ENCODE assay signal across 8 cellular contexts in the genomic region with DNA sequence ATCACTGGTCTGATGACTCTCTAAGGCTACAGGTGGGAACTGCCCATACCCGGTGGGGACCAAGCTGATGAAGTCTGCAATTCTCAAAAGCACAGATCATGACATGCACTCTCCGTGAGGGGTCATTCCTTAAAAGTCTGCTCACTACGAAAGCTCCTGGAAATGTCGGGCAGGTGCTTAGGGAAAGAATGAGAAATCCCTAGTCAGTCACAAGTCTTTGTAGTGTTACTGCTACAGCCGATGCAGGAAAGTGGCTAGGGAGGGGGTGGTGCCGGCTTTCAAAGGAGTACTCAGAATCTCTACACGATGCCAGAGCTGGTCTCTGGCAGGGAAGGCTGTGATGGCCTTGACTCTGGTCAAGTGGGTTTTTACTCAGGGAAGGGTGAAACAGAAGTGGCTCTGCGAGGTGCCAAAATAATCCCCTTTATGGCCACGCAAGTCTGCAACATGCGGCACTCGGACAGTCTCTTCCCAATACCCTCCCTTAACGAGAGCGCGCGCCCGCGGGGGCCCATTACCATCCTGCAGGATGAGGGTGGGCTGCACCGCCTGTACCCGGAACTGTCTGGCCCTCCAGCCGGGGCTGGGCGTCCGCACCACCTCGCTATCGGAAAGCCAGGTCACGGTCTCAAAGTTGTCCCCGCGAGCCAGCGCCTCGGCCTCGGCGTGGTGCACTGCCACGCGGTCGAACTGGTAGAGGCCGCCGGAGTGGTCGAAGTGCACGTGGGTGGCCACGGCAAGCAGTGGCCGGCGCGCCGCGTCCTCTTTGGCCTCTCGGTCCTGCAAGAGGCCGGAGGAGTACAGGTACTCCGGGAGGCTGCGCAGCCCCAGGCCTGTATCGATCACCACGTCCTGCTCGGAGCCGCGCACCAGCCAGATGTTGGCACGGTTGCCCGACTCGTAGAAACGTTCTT. TPM values are rescaled to one million over a fixed set of nuclear protein-coding genes. Genes with fewer than 3 reads are reported as not detected.
DNase-seq lines count a peak whose midpoint lies in the region; ATAC-seq, FAIRE-seq and TF ChIP-seq lines count a peak whose summit lies in the region.

No MANE protein-coding gene starts in this region.

- CTCF ChIA-PET in A673 (lab: Charles Lee) = interaction anchor here (0.5 kb wide), 1 partner anchor 34 kb away, joined by 11 read pairs; no protein-coding TSS in a partner anchor

- no peak for TF ChIP-seq EP300 in neural cell (conservative IDR thresholded peaks at IDR 0.05; ENCODE audit: poor library complexity, severe bottlenecking)
- TF ChIP-seq EP300 in tibial nerve (IDR thresholded peaks at IDR 0.05) = no peak

- peaks cover 15% of the 10 kb centered on the region for H3K79me2 ChIP-seq in neural cell (replicated peaks; ENCODE audit: insufficient read depth, low read length)

- H3K27ac ChIP-seq in A673 (ENCODE audit: low read depth, low read length, poor library complexity, severe bottlenecking) (peak overlapping the region; percentile 74), neural cell (ENCODE audit: low read length) (peak overlapping the region; percentile 73), tibial nerve (peak overlapping the region; percentile 40 to 83 (median 78))

- peak; percentile 7 for ATAC-seq in HG02981 (IDR thresholded peaks at IDR 0.05; ENCODE audit: unreplicated experiment)

- peaks cover 44% of the 10 kb centered on the region for H3K4me1 Mint-ChIP-seq in activated T-helper 1 cell treated with anti-CD3 and anti-CD28 coated beads, Interleukin-12 subunit alpha, Interleukin-12 subunit beta, Interleukin-2, Interleukin-4 antibody, amounts not matched to agents 30 ng/mL and 10 ng/mL and 1 ng/mL, durations not matched to agents 14 hours and 24 hours and 36 hours (ENCODE audit: low read depth)

- H3K4me3 ChIP-seq in A673 (ENCODE audit: low read depth, low read length, poor library complexity, severe bottlenecking) (peak overlapping the region; percentile 67), fibroblast of villous mesenchyme (ENCODE audit: low read depth, low read length) (peak overlapping the region; percentile 82), neural cell (ENCODE audit: low read length) (peak overlapping the region; percentile 91), tibial nerve (peak overlapping the region; percentile 65 to 94 (median 77))

- peaks cover 16% of the 10 kb centered on the region for H3K36me3 Mint-ChIP-seq in activated T-helper 1 cell treated with anti-CD3 and anti-CD28 coated beads, Interleukin-12 subunit alpha, Interleukin-12 subunit beta, Interleukin-2, Interleukin-4 antibody, amounts not matched to agents 30 ng/mL and 10 ng/mL and 1 ng/mL, durations not matched to agents 14 hours and 24 hours and 36 hours (ENCODE audit: low read depth)

- peak overlapping the region; percentile 97 for H3K27ac Mint-ChIP-seq in activated T-helper 1 cell treated with anti-CD3 and anti-CD28 coated beads, Interleukin-12 subunit alpha, Interleukin-12 subunit beta, Interleukin-2, Interleukin-4 antibody, amounts not matched to agents 30 ng/mL and 10 ng/mL and 1 ng/mL, durations not matched to agents 14 hours and 24 hours and 36 hours

- H3K27me3 Mint-ChIP-seq in activated T-helper 1 cell treated with anti-CD3 and anti-CD28 coated beads, Interleukin-12 subunit alpha, Interleukin-12 subunit beta, Interleukin-2, Interleukin-4 antibody, amounts not matched to agents 30 ng/mL and 10 ng/mL and 1 ng/mL, durations not matched to agents 14 hours and 24 hours and 36 hours (ENCODE audit: insufficient read depth) = no peaks in the 10 kb centered on the region

- TF ChIP-seq RAD21 in neural cell (conservative IDR thresholded peaks at IDR 0.05) = no peak

- BruUV-seq in A673 (replicated peaks; lab: Mats Ljungman, UMichigan) = no TSS peak

- H3K4me3 Mint-ChIP-seq in activated T-helper 1 cell treated with anti-CD3 and anti-CD28 coated beads, Interleukin-12 subunit alpha, Interleukin-12 subunit beta, Interleukin-2, Interleukin-4 antibody, amounts not matched to agents 30 ng/mL and 10 ng/mL and 1 ng/mL, durations not matched to agents 14 hours and 24 hours and 36 hours = peak overlapping the region; percentile 98

- DNase-seq in A673 (ENCODE audit: low spot score) (peak; percentile 21), GM18507 (ENCODE audit: extremely low spot score, insufficient read length, low read depth) (no peak), NCI-H748 treated with DMSO at 0.1 percent for 48 hours (lab: John Stamatoyannopoulos, UW) (peak; percentile 49), fibroblast of villous mesenchyme (ENCODE audit: low read depth) (peak; percentile 19), tibial nerve (ENCODE audit: low spot score in 2 of 2) (peak; percentile 13 to 33)
- DNase-seq in activated T-helper 1 cell treated with anti-CD3 and anti-CD28 coated beads, Interleukin-12 subunit alpha, Interleukin-12 subunit beta, Interleukin-2, Interleukin-4 antibody, amounts not matched to agents 30 ng/mL and 10 ng/mL and 1 ng/mL, durations not matched to agents 14 hours and 24 hours and 36 hours (ENCODE audit: low spot score) = peak; percentile 14

- WGBS in tibial nerve, 2 donors = 1 to 3% methylated on average over 15 to 39 of the region's 57 CpGs

- H3K9ac ChIP-seq in neural cell (ENCODE audit: low read length) = peak overlapping the region; percentile 74

- peak overlapping the region; percentile 87 for H2AFZ ChIP-seq in neural cell (ENCODE audit: low read depth, low read length)

- H3K27me3 ChIP-seq in A673 (replicated peaks; ENCODE audit: insufficient read depth, low read depth, low read length, poor library complexity) (no peaks in the 10 kb centered on the region), neural cell (ENCODE audit: insufficient read depth, low read depth, low read length) (peaks cover 10% of the 10 kb centered on the region), tibial nerve (no peaks in the 10 kb centered on the region)

- H3K36me3 ChIP-seq in A673 (ENCODE audit: insufficient read depth, low read length, poor library complexity, severe bottlenecking) = no peaks in the 10 kb centered on the region
- no peaks in the 10 kb centered on the region for H3K36me3 ChIP-seq in neural cell (ENCODE audit: insufficient read depth, low read length)
- peaks cover 0 to 17% (median 0%) of the 10 kb centered on the region in 3 donors for H3K36me3 ChIP-seq in tibial nerve

- intact Hi-C loops in A673 (cut with micrococcal nuclease; ENCODE audit: unreplicated experiment) = loop anchor here (1.0 kb wide), 1 partner anchor 63 kb away; no protein-coding TSS in a partner anchor
- intact Hi-C loops in activated T-helper 1 cell treated with anti-CD3 and anti-CD28 coated beads, Interleukin-12 subunit alpha, Interleukin-12 subunit beta, Interleukin-2, Interleukin-4 antibody, amounts not matched to agents 30 ng/mL and 10 ng/mL and 1 ng/mL, durations not matched to agents 14 hours and 24 hours and 36 hours (cut with micrococcal nuclease) = loop anchor here (1.0 kb wide), 5 partner anchors 34 to 907 kb away; a partner anchor contains a TSS

- peak overlapping the region; percentile 95 for H3K4me2 ChIP-seq in neural cell (ENCODE audit: low read length)

- H4K20me1 ChIP-seq in neural cell (ENCODE audit: insufficient read depth) = no peaks in the 10 kb centered on the region

- no peaks in the 10 kb centered on the region for H3K9me3 Mint-ChIP-seq in activated T-helper 1 cell treated with anti-CD3 and anti-CD28 coated beads, Interleukin-12 subunit alpha, Interleukin-12 subunit beta, Interleukin-2, Interleukin-4 antibody, amounts not matched to agents 30 ng/mL and 10 ng/mL and 1 ng/mL, durations not matched to agents 14 hours and 24 hours and 36 hours

- POLR2A ChIA-PET in A673 (lab: Charles Lee; ENCODE audit: low non-redundant PET) = interaction anchor here (0.6 kb wide), 1 partner anchor 1006 kb away, joined by 3 read pairs; no protein-coding TSS in a partner anchor

- TF ChIP-seq CTCF in A673 (conservative IDR thresholded peaks at IDR 0.05; ENCODE audit: low read depth, low read length) = no peak
- no peak for TF ChIP-seq CTCF in fibroblast of villous mesenchyme (IDR thresholded peaks at IDR 0.05; ENCODE audit: insufficient read depth, low read depth, low read length)
- TF ChIP-seq CTCF in neural cell (IDR thresholded peaks at IDR 0.05; ENCODE audit: poor library complexity, severe bottlenecking) = no peak
- TF ChIP-seq CTCF in tibial nerve (IDR thresholded peaks at IDR 0.05) = no peak

- H3F3A ChIP-seq in neural cell (ENCODE audit: insufficient read depth, low read length, poor library complexity, severe bottlenecking) = peaks cover 3% of the 10 kb centered on the region

- H3K4me1 ChIP-seq in A673 (ENCODE audit: insufficient read depth, low read length, poor library complexity, severe bottlenecking) = peaks cover 26% of the 10 kb centered on the region
- peaks cover 0 to 40% (median 19%) of the 10 kb centered on the region in 4 donors for H3K4me1 ChIP-seq in tibial nerve

- FAIRE-seq in GM18507 (lab: Jason Lieb, UNC) = peak; percentile 53

- H3K9me3 ChIP-seq in A673 (ENCODE audit: low read depth, low read length, poor library complexity, severe bottlenecking) = no peaks in the 10 kb centered on the region
- H3K9me3 ChIP-seq in neural cell (ENCODE audit: low read length) = no peaks in the 10 kb centered on the region
- H3K9me3 ChIP-seq in tibial nerve = peaks cover 0 to 6% (median 0%) of the 10 kb centered on the region in 4 donors

- no peak for TF ChIP-seq POLR2A in tibial nerve (IDR thresholded peaks at IDR 0.05)

- no peaks in the 10 kb centered on the region for H3K9me2 ChIP-seq in neural cell (ENCODE audit: insufficient read depth, low read length)

RNA-seq across cellular contexts. Expression of a gene that starts 1.0 kb away (rescaled TPM):
- total RNA-seq in A673 (2021) (6.5 and 7.8 TPM in 2 replicates), fibroblast of villous mesenchyme (5.5 and 6.9 TPM in 2 replicates), tibial nerve (10 to 100 TPM in 1 of 4 donors, 1 to 10 TPM in 3; 8.2 to 10.5 (median 8.8) TPM)
- 5.0 and 5.7 TPM in 2 replicates for total RNA-seq in activated T-helper 1 cell treated with anti-CD3 and anti-CD28 coated beads, Interleukin-12 subunit alpha, Interleukin-12 subunit beta, Interleukin-2, Interleukin-4 antibody, amounts not matched to agents 30 ng/mL and 10 ng/mL and 1 ng/mL, durations not matched to agents 14 hours and 24 hours and 36 hours
- polyA plus RNA-seq in neural cell = 13.8 and 15.0 TPM in 2 replicates
- 27.9 and 28.7 TPM in 2 replicates for polyA minus RNA-seq in neural cell

RNA-seq across cellular contexts. Expression of a gene that starts 1.1 kb away (rescaled TPM):
- total RNA-seq in A673 (2021) (10.6 and 11.8 TPM in 2 replicates), fibroblast of villous mesenchyme (4.5 and 5.2 TPM in 2 replicates), tibial nerve (1 to 10 TPM; 2.7 to 7.2 (median 4.9) TPM)
- 18.4 and 22.1 TPM in 2 replicates for total RNA-seq in activated T-helper 1 cell treated with anti-CD3 and anti-CD28 coated beads, Interleukin-12 subunit alpha, Interleukin-12 subunit beta, Interleukin-2, Interleukin-4 antibody, amounts not matched to agents 30 ng/mL and 10 ng/mL and 1 ng/mL, durations not matched to agents 14 hours and 24 hours and 36 hours
- 0.56 and 2.7 TPM in 2 replicates for polyA plus RNA-seq in neural cell
- 1.2 and 1.7 TPM in 2 replicates for polyA minus RNA-seq in neural cell

RNA-seq across cellular contexts. Expression of a gene that starts 55.8 kb away (rescaled TPM):
- total RNA-seq in A673 (2021) = 14.0 and 14.8 TPM in 2 replicates
- 12.3 and 13.6 TPM in 2 replicates for total RNA-seq in activated T-helper 1 cell treated with anti-CD3 and anti-CD28 coated beads, Interleukin-12 subunit alpha, Interleukin-12 subunit beta, Interleukin-2, Interleukin-4 antibody, amounts not matched to agents 30 ng/mL and 10 ng/mL and 1 ng/mL, durations not matched to agents 14 hours and 24 hours and 36 hours
- total RNA-seq in fibroblast of villous mesenchyme = 16.1 and 28.1 TPM in 2 replicates
- 10.3 and 11.1 TPM in 2 replicates for polyA plus RNA-seq in neural cell
- 22.2 and 27.3 TPM in 2 replicates for polyA minus RNA-seq in neural cell
- 10 to 100 TPM; 12.4 to 16.0 (median 14.4) TPM for total RNA-seq in tibial nerve
